In genomic region chr10:77408259-77408658, GRCh38 we compare ENCODE assay signal across 28 cellular contexts.
"Had no signal": no experiment of that assay in that cellular context is flagged by ENCODE, and none has a peak within 500 bp of the region (broad histone marks: within the 10 kb centered on the region; RNA-seq: fewer than 3 reads in every experiment).

No MANE protein-coding gene starts in this region.

- H3K27ac ChIP-seq: adrenal gland, breast epithelium, SJCRH30, VCaP had no signal

- H3K4me3 ChIP-seq: adrenal gland, breast epithelium, SJCRH30 had no signal

- H3K9me3 ChIP-seq: adrenal gland, breast epithelium, SJCRH30, SK-N-SH had no signal

- H3K9ac ChIP-seq: SK-N-SH had no signal

- H3K27me3 ChIP-seq: breast epithelium, SJCRH30 had no signal

- DNase-seq: activated CD4-positive, alpha-beta memory T cell treated with anti-CD3 and anti-CD28 coated beads, Interleukin-2, amount 10 ng/mL, durations not matched to agents 7 days and 5 days; activated CD4-positive, alpha-beta T cell treated with anti-CD3 and anti-CD28 coated beads for 36 hours; activated CD4-positive, alpha-beta T cell treated with anti-CD3 and anti-CD28 coated beads, Interleukin-2, amount 50 U/mL, for 1 hour; activated gamma-delta T cell; activated naive CD4-positive, alpha-beta T cell treated with anti-CD3 and anti-CD28 coated beads, Interleukin-2, amount 10 ng/mL, durations not matched to agents 7 days and 5 days; activated naive CD8-positive, alpha-beta T cell treated with anti-CD3 and anti-CD28 coated beads for 36 hours; activated T-cell treated with anti-CD3 and anti-CD28 coated beads for 4 hours; activated T-cell treated with anti-CD3 and anti-CD28 coated beads, Interleukin-2, amount 50 U/mL, for 48 hours; adrenal gland; anterior cingulate cortex; central memory CD4-positive, alpha-beta T cell; Kasumi-1; NCI-H1048; NCI-H146; NCI-H187 treated with DMSO at 0.1 percent for 48 hours; NCI-H2081 treated with DMSO at 0.1 percent for 48 hours; NCI-H2171; NCI-H226; NCI-H526; NCI-H82; Right ventricle myocardium superior; RPMI8226; SJCRH30; SK-N-SH; T-helper 1 cell had no signal

- ATAC-seq: activated CD4-positive, alpha-beta T cell treated with anti-CD3 and anti-CD28 coated beads for 36 hours; activated T-helper 17 cell treated with anti-CD3 and anti-CD28 coated beads, Interleukin-2, amount 50 U/mL, for 72 hours had no signal

- H3K4me1 ChIP-seq: adrenal gland had no signal

- H3K36me3 ChIP-seq: adrenal gland, breast epithelium, SJCRH30 had no signal
